8 cellular contexts compared by ENCODE assay signal in the genomic region with DNA sequence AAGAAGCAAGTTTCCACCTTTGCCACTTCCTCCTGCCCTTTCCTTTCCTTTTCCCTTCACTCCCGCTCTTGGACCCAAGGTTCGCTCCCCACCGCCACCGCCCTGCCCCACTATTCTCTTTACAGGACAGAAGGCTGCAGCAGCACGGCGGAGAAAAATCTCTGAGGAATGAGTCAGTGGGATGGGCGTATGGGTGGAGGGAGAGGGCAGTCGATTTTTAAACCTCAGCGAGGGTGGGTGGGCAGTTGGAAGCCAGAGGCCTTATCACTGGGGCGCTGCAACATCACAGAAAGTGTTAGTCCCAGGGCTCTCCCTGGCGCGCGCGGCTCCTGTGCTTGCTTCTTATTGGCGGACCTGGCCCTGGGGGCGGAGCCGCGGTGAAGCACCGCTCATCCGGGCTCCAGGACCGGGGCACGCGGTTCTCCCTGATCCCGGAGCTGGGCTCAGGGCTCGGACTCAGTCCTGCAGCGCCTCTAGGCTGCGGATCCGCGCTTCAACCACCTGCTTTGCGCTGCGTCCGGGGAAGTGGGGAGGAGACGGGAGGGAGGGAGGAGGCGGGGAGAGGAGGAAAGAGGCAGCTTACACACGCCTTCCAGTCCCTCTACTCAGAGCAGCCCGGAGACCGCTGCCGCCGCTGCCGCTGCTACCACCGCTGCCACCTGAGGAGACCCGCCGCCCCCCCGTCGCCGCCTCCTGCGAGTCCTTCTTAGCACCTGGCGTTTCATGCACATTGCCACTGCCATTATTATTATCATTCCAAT. TPM values are rescaled to one million over a fixed set of nuclear protein-coding genes. Genes with fewer than 3 reads are reported as not detected.
A peak's percentile ranks its signal among the peaks of the same experiment; 100 is the strongest.
DNase-seq lines count a peak whose midpoint lies in the region; ATAC-seq and TF ChIP-seq lines count a peak whose summit lies in the region.

A gene (plus strand): TSS at position 608 of the 761 bp plus-strand sequence.

- H3K27ac Mint-ChIP-seq in T-helper 1 cell treated with Interleukin-12 subunit alpha and Interleukin-12 subunit beta and Interleukin-4 antibody, amounts not matched to agents 30 μg/mL and 1 μg/mL, for 36 hours: peak within 1 kb of the TSS; percentile 97

- H3K4me1 Mint-ChIP-seq in T-helper 1 cell treated with Interleukin-12 subunit alpha and Interleukin-12 subunit beta and Interleukin-4 antibody, amounts not matched to agents 30 μg/mL and 1 μg/mL, for 36 hours (ENCODE audit: low read depth): peaks cover 30% of the 10 kb centered on the region

- 0 to 1% (median 0%) methylated on average over 44 to 48 of the region's 48 CpGs for WGBS in psoas muscle, 3 donors

- H3K27me3 ChIP-seq in right atrium auricular region (no peaks in the 10 kb centered on the region), psoas muscle (ENCODE audit: insufficient read depth in 3 of 3, low read length in 2 of 3) (peaks cover 0 to 65% (median 8%) of the 10 kb centered on the region in 3 donors), uterus (no peaks in the 10 kb centered on the region)

- no peaks in the 10 kb centered on the region for H3K9me3 Mint-ChIP-seq in T-helper 1 cell treated with Interleukin-12 subunit alpha and Interleukin-12 subunit beta and Interleukin-4 antibody, amounts not matched to agents 30 μg/mL and 1 μg/mL, for 36 hours

- DNase-seq in NCI-H1436 treated with DMSO at 0.1 percent for 48 hours (lab: John Stamatoyannopoulos, UW) (peak; percentile 95), right atrium auricular region (ENCODE audit: low spot score) (peak; percentile 92), psoas muscle (peak; percentile 88 to 89), uterus (peak; percentile 83 to 89)

- ATAC-seq in GM18498 (IDR thresholded peaks at IDR 0.05; ENCODE audit: unreplicated experiment) (peak; percentile 61), HG02870 (IDR thresholded peaks at IDR 0.05; ENCODE audit: unreplicated experiment) (peak; percentile 47), psoas muscle (peak; percentile 83 to 94 (median 90))

- intact Hi-C loops in psoas muscle (cut with DNase I) (no loop called here), uterus (cut with DNase I; ENCODE audit: low total_unique reads) (no loop called here)

- H3K27ac ChIP-seq in angular gyrus (ENCODE audit: low read depth, low read length) (peak within 1 kb of the TSS; percentile 95), right atrium auricular region (peak within 1 kb of the TSS; percentile 47 to 67), psoas muscle (no peak within 1 kb of the TSS), uterus (peak within 1 kb of the TSS; percentile 64 to 68)

- H3K9me3 ChIP-seq in right atrium auricular region (no peaks in the 10 kb centered on the region), psoas muscle (no peaks in the 10 kb centered on the region), uterus (no peaks in the 10 kb centered on the region)

- peaks cover 23% of the 10 kb centered on the region for H3K27me3 Mint-ChIP-seq in T-helper 1 cell treated with Interleukin-12 subunit alpha and Interleukin-12 subunit beta and Interleukin-4 antibody, amounts not matched to agents 30 μg/mL and 1 μg/mL, for 36 hours (ENCODE audit: low read depth)

- peak within 1 kb of the TSS; percentile 97 for H3K4me3 Mint-ChIP-seq in T-helper 1 cell treated with Interleukin-12 subunit alpha and Interleukin-12 subunit beta and Interleukin-4 antibody, amounts not matched to agents 30 μg/mL and 1 μg/mL, for 36 hours

- H3K4me1 ChIP-seq in right atrium auricular region (peaks cover 0 to 34% of the 10 kb centered on the region in 2 donors), psoas muscle (peaks cover 20% of the 10 kb centered on the region), uterus (peaks cover 0 to 8% of the 10 kb centered on the region in 2 donors)

- peak; percentile 21 to 72 for TF ChIP-seq CTCF in right atrium auricular region (IDR thresholded peaks at IDR 0.05)
- TF ChIP-seq CTCF in psoas muscle (IDR thresholded peaks at IDR 0.05): no peak
- peak; percentile 49 to 69 (median 59) for TF ChIP-seq CTCF in uterus (IDR thresholded peaks at IDR 0.05)

- H3K36me3 ChIP-seq in right atrium auricular region (no peaks in the 10 kb centered on the region), psoas muscle (ENCODE audit: insufficient read depth in 1 of 2, low read depth in 1 of 2) (no peaks in the 10 kb centered on the region), uterus (no peaks in the 10 kb centered on the region)

- peak within 1 kb of the TSS; percentile 43 to 60 for H3K4me3 ChIP-seq in right atrium auricular region
- peak within 1 kb of the TSS; percentile 73 for H3K4me3 ChIP-seq in psoas muscle
- H3K4me3 ChIP-seq in uterus: peak within 1 kb of the TSS; percentile 41 to 61

- H3K36me3 Mint-ChIP-seq in T-helper 1 cell treated with Interleukin-12 subunit alpha and Interleukin-12 subunit beta and Interleukin-4 antibody, amounts not matched to agents 30 μg/mL and 1 μg/mL, for 36 hours (ENCODE audit: low read depth): no peaks in the 10 kb centered on the region

- peak; percentile 43 to 74 for TF ChIP-seq POLR2A in uterus (IDR thresholded peaks at IDR 0.05)

RNA-seq across cellular contexts. Expression of the gene that starts here (rescaled TPM):
- total RNA-seq in right atrium auricular region: 10 to 100 TPM in 1 of 2 donors, 1 to 10 TPM in 1; 3.3 to 16.5 TPM
- total RNA-seq in psoas muscle: 1 to 10 TPM in 3 of 4 donors, under 1 TPM in 1; 0.42 to 1.5 (median 1.2) TPM
- under 1 TPM; 0.44 to 0.70 (median 0.48) TPM for polyA plus RNA-seq in psoas muscle
- total RNA-seq in uterus: 100 to 1,000 TPM in 1 of 4 donors, 10 to 100 TPM in 2, 1 to 10 TPM in 1; 5.9 to 151 (median 19.0) TPM
